8 cellular contexts compared by ENCODE assay signal in genomic region chr5:136424835-136425694, GRCh38. TPM values are rescaled to one million over a fixed set of nuclear protein-coding genes. Genes with fewer than 3 reads are reported as not detected.
DNase-seq lines count a peak whose midpoint lies in the region; ATAC-seq and TF ChIP-seq lines count a peak whose summit lies in the region.

No MANE protein-coding gene starts in this region.

- ATAC-seq in GM19452 (IDR thresholded peaks at IDR 0.05; ENCODE audit: unreplicated experiment): peak; percentile 81

- 31% methylated on average over 12 of the region's 12 CpGs for WGBS in smooth muscle cell (ENCODE audit: low lambda C conversion rate)

- H3K27ac ChIP-seq in OCI-LY3 (ENCODE audit: low read length): no peak overlapping the region
- H3K27ac ChIP-seq in smooth muscle cell (ENCODE audit: low read depth): peak overlapping the region; percentile 28

- H3K4me3 ChIP-seq in OCI-LY3 (ENCODE audit: low read length) (no peak overlapping the region), smooth muscle cell (no peak overlapping the region)

- no peak overlapping the region for H2AFZ ChIP-seq in OCI-LY3 (ENCODE audit: low read depth, low read length)
- peak overlapping the region; percentile 10 for H2AFZ ChIP-seq in smooth muscle cell (ENCODE audit: low read depth)

- H3K4me2 ChIP-seq in OCI-LY3 (ENCODE audit: low read length): no peak overlapping the region
- no peak overlapping the region for H3K4me2 ChIP-seq in smooth muscle cell

- peak; percentile 71 for TF ChIP-seq CTCF in OCI-LY3 (IDR thresholded peaks at IDR 0.05; ENCODE audit: low read depth, low read length)
- peak; percentile 85 for TF ChIP-seq CTCF in smooth muscle cell (IDR thresholded peaks at IDR 0.05; ENCODE audit: borderline replicate concordance, insufficient read depth, poor library complexity, severe bottlenecking)

- peaks cover 3% of the 10 kb centered on the region for H3F3A ChIP-seq in smooth muscle cell (ENCODE audit: low read depth)

- H3K79me2 ChIP-seq in OCI-LY3 (ENCODE audit: low read length): no peaks in the 10 kb centered on the region
- no peaks in the 10 kb centered on the region for H3K79me2 ChIP-seq in smooth muscle cell (ENCODE audit: low read depth)

- H3K4me1 ChIP-seq in OCI-LY3 (ENCODE audit: low read length) (no peaks in the 10 kb centered on the region), smooth muscle cell (ENCODE audit: low read depth) (no peaks in the 10 kb centered on the region)

- DNase-seq in DMS153 treated with DMSO at 0.1 percent for 48 hours (lab: John Stamatoyannopoulos, UW; ENCODE audit: unreplicated experiment): peak; percentile 37
- peak in 62 of 76 experiments; percentile 2 to 81 (median 52) for DNase-seq in HUDEP-2 (lab: John Stamatoyannopoulos, UW; ENCODE audit: unreplicated experiment in 76 of 76)
- peak; percentile 11 for DNase-seq in amniotic stem cell (lab: John Stamatoyannopoulos, UW)
- peak; percentile 44 to 46 for DNase-seq in hippocampal formation (lab: John Stamatoyannopoulos, UW)
- DNase-seq in smooth muscle cell (lab: John Stamatoyannopoulos, UW; ENCODE audit: unreplicated experiment): peak; percentile 47
- DNase-seq in OCI-M2 (lab: John Stamatoyannopoulos, UW; ENCODE audit: unreplicated experiment): no peak

- H4K20me1 ChIP-seq in OCI-LY3 (ENCODE audit: insufficient read depth, low read length): no peaks in the 10 kb centered on the region
- no peaks in the 10 kb centered on the region for H4K20me1 ChIP-seq in smooth muscle cell (ENCODE audit: low read depth)

- H3K36me3 ChIP-seq in OCI-LY3 (replicated peaks; ENCODE audit: low read depth, low read length) (no peaks in the 10 kb centered on the region), smooth muscle cell (ENCODE audit: low read depth) (no peaks in the 10 kb centered on the region)

- no peak overlapping the region for H3K9ac ChIP-seq in OCI-LY3 (ENCODE audit: low read length)
- H3K9ac ChIP-seq in smooth muscle cell (ENCODE audit: low read depth): no peak overlapping the region

- no peaks in the 10 kb centered on the region for H3K9me3 ChIP-seq in OCI-LY3 (ENCODE audit: insufficient read depth, low read length)
- no peaks in the 10 kb centered on the region for H3K9me3 ChIP-seq in smooth muscle cell (replicated peaks; ENCODE audit: low read depth)

- H3K27me3 ChIP-seq in OCI-LY3 (ENCODE audit: low read depth, low read length) (no peaks in the 10 kb centered on the region), smooth muscle cell (ENCODE audit: low read depth) (no peaks in the 10 kb centered on the region)

RNA-seq across cellular contexts. Expression of gene TRPC7, which starts 59.7 kb away (rescaled TPM):
- not detected in 2 replicates for total RNA-seq in smooth muscle cell
- polyA plus RNA-seq in smooth muscle cell: 0.32 TPM in 1 of 2 replicates, not detected in the other
